8 cellular contexts compared by ENCODE assay signal in the genomic region with DNA sequence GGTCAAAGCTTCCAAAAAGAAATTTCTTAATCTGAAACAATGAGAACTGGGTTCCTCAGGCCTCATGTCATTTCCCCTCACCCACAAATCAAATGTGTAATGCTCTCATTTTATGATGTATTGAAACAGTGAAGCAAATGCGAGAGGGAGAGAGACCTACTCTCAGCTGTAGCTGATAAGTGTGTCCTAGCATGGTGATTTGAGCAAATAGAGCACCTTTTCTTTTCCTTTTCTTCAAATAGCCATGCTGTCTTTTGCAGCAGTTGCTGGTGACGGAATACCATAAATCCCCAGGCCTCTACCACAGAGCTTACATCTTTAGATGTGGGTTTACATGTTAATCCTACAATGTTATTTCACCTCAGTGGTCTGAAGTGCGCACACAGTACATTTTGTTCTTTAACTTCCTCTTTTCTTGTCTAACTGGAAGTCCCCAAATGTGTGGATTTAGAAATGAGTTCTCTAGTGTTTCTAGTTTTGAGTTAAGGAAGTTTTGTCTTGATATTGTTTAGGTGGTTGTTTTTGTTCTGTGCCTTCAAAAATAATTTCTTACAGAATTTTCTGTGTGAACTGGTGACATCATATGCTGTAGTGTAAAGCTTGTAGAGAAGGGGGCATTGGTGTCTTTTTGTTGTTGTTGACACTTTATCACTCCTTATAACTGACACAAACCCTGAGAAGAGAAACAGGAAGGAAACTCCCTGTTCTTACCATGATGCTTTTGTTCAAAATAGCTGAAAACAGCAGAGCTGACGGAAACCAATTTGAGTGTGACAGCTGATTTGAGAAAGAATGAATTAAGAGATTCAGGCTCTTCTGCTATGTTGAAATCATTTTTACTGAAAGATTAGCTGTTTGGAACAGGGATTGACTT. TPM values are rescaled to one million over a fixed set of nuclear protein-coding genes. Genes with fewer than 3 reads are reported as not detected.
A peak's percentile ranks its signal among the peaks of the same experiment; 100 is the strongest.
DNase-seq lines count a peak whose midpoint lies in the region; ATAC-seq, FAIRE-seq and TF ChIP-seq lines count a peak whose summit lies in the region.

No MANE protein-coding gene starts in this region.

- no peaks in the 10 kb centered on the region for H3K27me3 ChIP-seq in CD8-positive, alpha-beta T cell (ENCODE audit: insufficient read depth, low read length)
- H3K27me3 ChIP-seq in KMS-11 (ENCODE audit: insufficient read depth, low read depth) = no peaks in the 10 kb centered on the region
- H3K27me3 ChIP-seq in right cardiac atrium (ENCODE audit: control insufficient read depth, insufficient read depth) = no peaks in the 10 kb centered on the region
- no peaks in the 10 kb centered on the region for H3K27me3 ChIP-seq in foreskin keratinocyte

- H3K4me1 ChIP-seq in CD8-positive, alpha-beta T cell (ENCODE audit: insufficient read depth, low read length) = peaks cover 82% of the 10 kb centered on the region
- peaks cover 94% of the 10 kb centered on the region for H3K4me1 ChIP-seq in KMS-11 (ENCODE audit: low read depth, poor library complexity, severe bottlenecking)
- peaks cover 10% of the 10 kb centered on the region for H3K4me1 ChIP-seq in right cardiac atrium (ENCODE audit: control insufficient read depth, insufficient read depth, low read length)
- H3K4me1 ChIP-seq in foreskin keratinocyte = peaks cover 13% of the 10 kb centered on the region

- DNase-seq in CD8-positive, alpha-beta T cell = peak in 5 of 7 experiments; percentile 34 to 81 (median 59)
- peak; percentile 72 to 75 for DNase-seq in activated T-cell treated with anti-CD3 and anti-CD28 coated beads, Interleukin-2, amount 50 U/mL, for 72 hours
- DNase-seq in right cardiac atrium (no peak), frontal cortex (ENCODE audit: low spot score in 2 of 2) (no peak), foreskin keratinocyte (no peak)
- peak; percentile 67 to 77 for DNase-seq in stimulated activated naive CD8-positive, alpha-beta T cell treated with anti-CD3 and anti-CD28 coated beads, Interleukin-15, amount 100 ng/mL, for 72 hours

- no peaks in the 10 kb centered on the region for H3K36me3 ChIP-seq in CD8-positive, alpha-beta T cell (ENCODE audit: insufficient read depth, low read length)
- H3K36me3 ChIP-seq in KMS-11 (ENCODE audit: insufficient read depth) = no peaks in the 10 kb centered on the region

- peaks cover 92% of the 10 kb centered on the region for H3K4me1 Mint-ChIP-seq in CD8-positive, alpha-beta T cell (ENCODE audit: low read depth)
- H3K4me1 Mint-ChIP-seq in activated T-cell treated with anti-CD3 and anti-CD28 coated beads, Interleukin-2, amount 50 U/mL, for 72 hours (ENCODE audit: low read depth) = peaks cover 90% of the 10 kb centered on the region
- H3K4me1 Mint-ChIP-seq in stimulated activated naive CD8-positive, alpha-beta T cell treated with anti-CD3 and anti-CD28 coated beads, Interleukin-15, amount 100 ng/mL, for 72 hours = peaks cover 85% of the 10 kb centered on the region

- H3K36me3 Mint-ChIP-seq in CD8-positive, alpha-beta T cell = peaks cover 57% of the 10 kb centered on the region
- H3K36me3 Mint-ChIP-seq in activated T-cell treated with anti-CD3 and anti-CD28 coated beads, Interleukin-2, amount 50 U/mL, for 72 hours (ENCODE audit: insufficient read depth in 2 of 2) = peaks cover 53 to 58% of the 10 kb centered on the region in 2 donors

- peak; percentile 66 for ATAC-seq in CD8-positive, alpha-beta T cell
- ATAC-seq in GM21390 (IDR thresholded peaks at IDR 0.05; ENCODE audit: unreplicated experiment) (peak; percentile 53), right cardiac atrium (peak; percentile 37 to 56), foreskin keratinocyte (no peak)
- ATAC-seq in activated T-cell treated with anti-CD3 and anti-CD28 coated beads, Interleukin-2, amount 50 U/mL, for 72 hours (replicated peaks in 1 of 2) = peak; percentile 68 to 80
- ATAC-seq in stimulated activated naive CD8-positive, alpha-beta T cell treated with anti-CD3 and anti-CD28 coated beads, Interleukin-15, amount 100 ng/mL, for 72 hours = peak; percentile 80

- H3K9me3 Mint-ChIP-seq in CD8-positive, alpha-beta T cell = no peaks in the 10 kb centered on the region
- no peaks in the 10 kb centered on the region for H3K9me3 Mint-ChIP-seq in activated T-cell treated with anti-CD3 and anti-CD28 coated beads, Interleukin-2, amount 50 U/mL, for 72 hours
- no peaks in the 10 kb centered on the region for H3K9me3 Mint-ChIP-seq in stimulated activated naive CD8-positive, alpha-beta T cell treated with anti-CD3 and anti-CD28 coated beads, Interleukin-15, amount 100 ng/mL, for 72 hours

- H3K4me2 ChIP-seq in KMS-11 = peak overlapping the region; percentile 87

- TF ChIP-seq CTCF in CD8-positive, alpha-beta T cell (IDR thresholded peaks at IDR 0.05) = no peak
- no peak for TF ChIP-seq CTCF in KMS-11 (conservative IDR thresholded peaks at IDR 0.05; ENCODE audit: low read depth, low read length)
- no peak for TF ChIP-seq CTCF in foreskin keratinocyte (conservative IDR thresholded peaks at IDR 0.05)

- no peak overlapping the region for H2AFZ ChIP-seq in KMS-11 (ENCODE audit: low read depth)

- H3K27ac ChIP-seq in CD8-positive, alpha-beta T cell (ENCODE audit: low read depth, low read length) = peak overlapping the region; percentile 93
- H3K27ac ChIP-seq in KMS-11 (peak overlapping the region; percentile 98), right cardiac atrium (ENCODE audit: low read length) (peak overlapping the region; percentile 86), foreskin keratinocyte (no peak overlapping the region)

- POLR2A ChIA-PET in CD8-positive, alpha-beta T cell (lab: Charles Lee) = interaction anchor here (0.5 to 7.8 kb wide), 15 partner anchors 10 to 146 kb away, joined by 3 to 98 read pairs (median 4); a partner anchor contains a TSS

- no peak for FAIRE-seq in frontal cortex (lab: Jason Lieb, UNC)

- H3K27ac Mint-ChIP-seq in CD8-positive, alpha-beta T cell = peak overlapping the region; percentile 100
- H3K27ac Mint-ChIP-seq in activated T-cell treated with anti-CD3 and anti-CD28 coated beads, Interleukin-2, amount 50 U/mL, for 72 hours = peak overlapping the region; percentile 100
- peak overlapping the region; percentile 97 to 100 for H3K27ac Mint-ChIP-seq in stimulated activated naive CD8-positive, alpha-beta T cell treated with anti-CD3 and anti-CD28 coated beads, Interleukin-15, amount 100 ng/mL, for 72 hours

- no peaks in the 10 kb centered on the region for H4K20me1 ChIP-seq in KMS-11 (ENCODE audit: insufficient read depth)

- H3K79me2 ChIP-seq in KMS-11 (ENCODE audit: insufficient read depth, low read depth) = peaks cover 86% of the 10 kb centered on the region

- WGBS in right cardiac atrium = 56% methylated on average over 4 of the region's 4 CpGs

- CTCF ChIA-PET in CD8-positive, alpha-beta T cell (lab: Charles Lee) = interaction anchor here (1.3 to 14.0 kb wide), 10 partner anchors 8 to 242 kb away, joined by 3 to 109 read pairs (median 12); a partner anchor contains a TSS

- H3K4me3 Mint-ChIP-seq in CD8-positive, alpha-beta T cell = peak overlapping the region; percentile 86
- peak overlapping the region; percentile 97 to 100 for H3K4me3 Mint-ChIP-seq in activated T-cell treated with anti-CD3 and anti-CD28 coated beads, Interleukin-2, amount 50 U/mL, for 72 hours
- H3K4me3 Mint-ChIP-seq in stimulated activated naive CD8-positive, alpha-beta T cell treated with anti-CD3 and anti-CD28 coated beads, Interleukin-15, amount 100 ng/mL, for 72 hours = peak overlapping the region; percentile 81 to 99

- intact Hi-C loops in CD8-positive, alpha-beta T cell (cut with DNase I, micrococcal nuclease) = loop anchor here (1.0 to 5.0 kb wide), 6 partner anchors 9 to 345 kb away; a partner anchor contains a TSS
- intact Hi-C loops in right cardiac atrium (cut with DNase I) = no loop called here

- no peaks in the 10 kb centered on the region for H3K27me3 Mint-ChIP-seq in CD8-positive, alpha-beta T cell (ENCODE audit: low read depth)
- H3K27me3 Mint-ChIP-seq in activated T-cell treated with anti-CD3 and anti-CD28 coated beads, Interleukin-2, amount 50 U/mL, for 72 hours (ENCODE audit: low read depth) = no peaks in the 10 kb centered on the region
- no peaks in the 10 kb centered on the region for H3K27me3 Mint-ChIP-seq in stimulated activated naive CD8-positive, alpha-beta T cell treated with anti-CD3 and anti-CD28 coated beads, Interleukin-15, amount 100 ng/mL, for 72 hours

- H3K9me3 ChIP-seq in CD8-positive, alpha-beta T cell (ENCODE audit: low read length) = no peaks in the 10 kb centered on the region
- no peaks in the 10 kb centered on the region for H3K9me3 ChIP-seq in right cardiac atrium (ENCODE audit: control insufficient read depth, low read length)

- peak overlapping the region; percentile 65 for H3K9ac ChIP-seq in KMS-11

- peak overlapping the region; percentile 50 for H3K4me3 ChIP-seq in CD8-positive, alpha-beta T cell (ENCODE audit: low read depth, low read length)
- H3K4me3 ChIP-seq in KMS-11 (IDR thresholded peaks at IDR 0.05; ENCODE audit: insufficient read depth, low read depth, low read length) (peak overlapping the region; percentile 89), right cardiac atrium (ENCODE audit: low read length) (peak overlapping the region; percentile 17)

RNA-seq across cellular contexts. Expression of a gene that starts 12.1 kb away (rescaled TPM):
- total RNA-seq in CD8-positive, alpha-beta T cell = 100 to 1,000 TPM; 167 to 171 TPM
- total RNA-seq in activated T-cell treated with anti-CD3 and anti-CD28 coated beads, Interleukin-2, amount 50 U/mL, for 72 hours = 100 to 1,000 TPM; 487 to 586 TPM
- 10 to 100 TPM; 10.9 to 23.1 (median 17.7) TPM for total RNA-seq in right cardiac atrium
- 11.2 TPM for polyA plus RNA-seq in right cardiac atrium
- 28.1 TPM for total RNA-seq in frontal cortex
- 20.4 and 20.9 TPM in 2 replicates for total RNA-seq in foreskin keratinocyte
- polyA plus RNA-seq in foreskin keratinocyte = 15.8 and 18.5 TPM in 2 replicates

Comparison
In these comparisons a context has a peak if more than half of its experiments do, and no peak if none do; other contexts are left out.
1. DNase-seq: peak in CD8-positive, alpha-beta T cell (5 of 7), activated T-cell treated with anti-CD3 and anti-CD28 coated beads, Interleukin-2, amount 50 U/mL, for 72 hours (2 of 2) and stimulated activated naive CD8-positive, alpha-beta T cell treated with anti-CD3 and anti-CD28 coated beads, Interleukin-15, amount 100 ng/mL, for 72 hours (2 of 2); none in right cardiac atrium (0 of 3), frontal cortex (0 of 2) and foreskin keratinocyte (0 of 2).
2. H3K4me3 ChIP-seq: peak in every context shown above with its lines; median percentile 89 in KMS-11; 50 in CD8-positive, alpha-beta T cell; 17 in right cardiac atrium.
3. intact Hi-C loops: an anchor here in CD8-positive, alpha-beta T cell (1.0 to 5.0 kb wide); none called in right cardiac atrium.
4. Peak in every context shown above with its lines, with median percentiles within 50 percentile points of each other: H3K27ac Mint-ChIP-seq and H3K4me3 Mint-ChIP-seq.